In the genomic region with DNA sequence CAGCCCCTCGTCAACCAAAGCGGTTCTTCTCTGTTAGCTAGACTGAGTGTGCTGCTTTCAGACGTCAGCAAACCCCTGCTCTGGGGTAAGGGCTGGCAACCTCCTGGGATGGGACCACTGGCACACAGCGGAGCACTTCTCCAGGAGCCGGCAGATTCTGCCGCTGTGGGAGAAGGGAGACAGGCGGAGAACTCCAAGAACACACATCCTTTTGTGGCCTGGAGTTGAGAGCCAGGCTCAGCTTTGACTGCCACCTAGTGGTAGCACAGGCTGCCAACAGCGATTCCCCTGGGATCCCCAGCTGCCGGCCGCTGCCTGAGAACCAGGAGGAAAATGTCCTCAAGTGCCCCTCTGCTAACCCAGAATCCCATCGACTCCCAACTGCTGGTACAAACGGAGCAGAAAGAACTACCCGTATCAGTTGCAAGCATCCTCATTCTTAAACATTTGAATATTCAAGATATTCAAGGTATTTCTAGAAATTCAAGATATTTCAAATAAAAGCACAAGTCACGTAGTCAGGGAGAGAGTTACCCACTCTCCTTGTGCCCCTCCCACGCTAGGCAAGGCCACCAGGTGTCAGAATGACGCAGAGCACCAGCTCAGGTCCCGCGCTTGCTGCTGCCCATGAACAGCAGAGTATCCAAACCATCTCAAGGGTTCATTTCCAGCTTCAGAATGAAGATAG, we compare ENCODE assay signal across 1 cellular context.
TF ChIP-seq lines count a peak whose summit lies in the region.

No MANE protein-coding gene starts in this region.

TF ChIP-seq in HepG2, 621 proteins besides CTCF, POLR2A, EP300 and RAD21 (continued from another document and continues in another):
- TF ChIP-seq ZNF276 (CRISPR knock-in tag; IDR thresholded peaks at IDR 0.05; ENCODE audit: low read depth) (no peak), ATF5 (CRISPR knock-in tag; IDR thresholded peaks at IDR 0.05; ENCODE audit: low read depth) (no peak), ZNF550 (CRISPR knock-in tag; IDR thresholded peaks at IDR 0.05; ENCODE audit: borderline replicate concordance) (no peak), ZNF570 (CRISPR knock-in tag; IDR thresholded peaks at IDR 0.05; ENCODE audit: borderline replicate concordance) (no peak), MED8 (CRISPR knock-in tag; IDR thresholded peaks at IDR 0.05; ENCODE audit: insufficient replicate concordance) (no peak), MEF2D (CRISPR knock-in tag; IDR thresholded peaks at IDR 0.05) (no peak), PAX8 (CRISPR knock-in tag; IDR thresholded peaks at IDR 0.05; ENCODE audit: borderline replicate concordance) (no peak), ZBED4 (CRISPR knock-in tag; IDR thresholded peaks at IDR 0.05; ENCODE audit: borderline replicate concordance) (no peak), SALL2 (CRISPR knock-in tag; IDR thresholded peaks at IDR 0.05) (0 out of 2 replicates have a peak, but pooled peaks have one; percentile 50), ZNF136 (CRISPR knock-in tag; IDR thresholded peaks at IDR 0.05; ENCODE audit: low read depth) (no peak), GZF1 (CRISPR knock-in tag; IDR thresholded peaks at IDR 0.05) (no peak), HNF4G (IDR thresholded peaks at IDR 0.05; ENCODE audit: borderline replicate concordance, low read depth, low read length) (no peak), HNF4G (CRISPR knock-in tag; IDR thresholded peaks at IDR 0.05; ENCODE audit: borderline replicate concordance, low read depth) (no peak), ZNF512B (CRISPR knock-in tag; IDR thresholded peaks at IDR 0.05; ENCODE audit: borderline replicate concordance) (no peak), SNRNP70 (IDR thresholded peaks at IDR 0.05; ENCODE audit: low read depth, low read length) (no peak), ELF4 (CRISPR knock-in tag; IDR thresholded peaks at IDR 0.05; ENCODE audit: borderline replicate concordance) (no peak), AHDC1 (CRISPR knock-in tag; IDR thresholded peaks at IDR 0.05; ENCODE audit: borderline replicate concordance) (peak; percentile 29; the same call in 1 of the 2 replicates), PCBP1 (IDR thresholded peaks at IDR 0.05; ENCODE audit: borderline replicate concordance, low read depth, low read length) (no peak), FOXO4 (CRISPR knock-in tag; conservative IDR thresholded peaks at IDR 0.05) (no peak), GATAD2A (CRISPR knock-in tag; IDR thresholded peaks at IDR 0.05) (0 out of 2 replicates have a peak, but pooled peaks have one; percentile 50), HOXA9 (CRISPR knock-in tag; IDR thresholded peaks at IDR 0.05; ENCODE audit: borderline replicate concordance) (no peak), ZNF740 (CRISPR knock-in tag; IDR thresholded peaks at IDR 0.05) (no peak), ZNF264 (CRISPR knock-in tag; IDR thresholded peaks at IDR 0.05) (no peak), SP1 (IDR thresholded peaks at IDR 0.05) (no peak), SP1 (CRISPR knock-in tag; IDR thresholded peaks at IDR 0.05) (no peak), EEA1 (CRISPR knock-in tag; IDR thresholded peaks at IDR 0.05; ENCODE audit: borderline replicate concordance) (no peak), SMAD9 (CRISPR knock-in tag; IDR thresholded peaks at IDR 0.05) (no peak), NR3C1 (CRISPR knock-in tag; IDR thresholded peaks at IDR 0.05) (no peak)
- TF ChIP-seq, protein P1, sequence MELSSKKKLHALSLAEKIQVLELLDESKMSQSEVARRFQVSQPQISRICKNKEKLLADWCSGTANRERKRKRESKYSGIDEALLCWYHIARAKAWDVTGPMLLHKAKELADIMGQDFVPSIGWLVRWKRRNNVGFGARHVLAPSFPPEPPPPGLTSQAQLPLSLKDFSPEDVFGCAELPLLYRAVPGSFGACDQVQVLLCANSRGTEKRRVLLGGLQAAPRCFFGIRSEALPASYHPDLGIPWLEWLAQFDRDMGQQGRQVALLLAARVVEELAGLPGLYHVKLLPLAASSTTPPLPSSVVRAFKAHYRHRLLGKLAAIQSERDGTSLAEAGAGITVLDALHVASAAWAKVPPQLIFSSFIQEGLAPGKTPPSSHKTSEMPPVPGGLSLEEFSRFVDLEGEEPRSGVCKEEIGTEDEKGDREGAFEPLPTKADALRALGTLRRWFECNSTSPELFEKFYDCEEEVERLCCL (CRISPR knock-in tag; IDR thresholded peaks at IDR 0.05; ENCODE audit: borderline replicate concordance) = no peak
- TF ChIP-seq, protein P2, sequence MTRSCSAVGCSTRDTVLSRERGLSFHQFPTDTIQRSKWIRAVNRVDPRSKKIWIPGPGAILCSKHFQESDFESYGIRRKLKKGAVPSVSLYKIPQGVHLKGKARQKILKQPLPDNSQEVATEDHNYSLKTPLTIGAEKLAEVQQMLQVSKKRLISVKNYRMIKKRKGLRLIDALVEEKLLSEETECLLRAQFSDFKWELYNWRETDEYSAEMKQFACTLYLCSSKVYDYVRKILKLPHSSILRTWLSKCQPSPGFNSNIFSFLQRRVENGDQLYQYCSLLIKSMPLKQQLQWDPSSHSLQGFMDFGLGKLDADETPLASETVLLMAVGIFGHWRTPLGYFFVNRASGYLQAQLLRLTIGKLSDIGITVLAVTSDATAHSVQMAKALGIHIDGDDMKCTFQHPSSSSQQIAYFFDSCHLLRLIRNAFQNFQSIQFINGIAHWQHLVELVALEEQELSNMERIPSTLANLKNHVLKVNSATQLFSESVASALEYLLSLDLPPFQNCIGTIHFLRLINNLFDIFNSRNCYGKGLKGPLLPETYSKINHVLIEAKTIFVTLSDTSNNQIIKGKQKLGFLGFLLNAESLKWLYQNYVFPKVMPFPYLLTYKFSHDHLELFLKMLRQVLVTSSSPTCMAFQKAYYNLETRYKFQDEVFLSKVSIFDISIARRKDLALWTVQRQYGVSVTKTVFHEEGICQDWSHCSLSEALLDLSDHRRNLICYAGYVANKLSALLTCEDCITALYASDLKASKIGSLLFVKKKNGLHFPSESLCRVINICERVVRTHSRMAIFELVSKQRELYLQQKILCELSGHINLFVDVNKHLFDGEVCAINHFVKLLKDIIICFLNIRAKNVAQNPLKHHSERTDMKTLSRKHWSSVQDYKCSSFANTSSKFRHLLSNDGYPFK (CRISPR knock-in tag; IDR thresholded peaks at IDR 0.05; ENCODE audit: borderline replicate concordance) = no peak
- TF ChIP-seq, protein P3, sequence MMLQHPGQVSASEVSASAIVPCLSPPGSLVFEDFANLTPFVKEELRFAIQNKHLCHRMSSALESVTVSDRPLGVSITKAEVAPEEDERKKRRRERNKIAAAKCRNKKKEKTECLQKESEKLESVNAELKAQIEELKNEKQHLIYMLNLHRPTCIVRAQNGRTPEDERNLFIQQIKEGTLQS (CRISPR knock-in tag; IDR thresholded peaks at IDR 0.05) = no peak
